ENCODE assay signal across 8 cellular contexts in the genomic region with DNA sequence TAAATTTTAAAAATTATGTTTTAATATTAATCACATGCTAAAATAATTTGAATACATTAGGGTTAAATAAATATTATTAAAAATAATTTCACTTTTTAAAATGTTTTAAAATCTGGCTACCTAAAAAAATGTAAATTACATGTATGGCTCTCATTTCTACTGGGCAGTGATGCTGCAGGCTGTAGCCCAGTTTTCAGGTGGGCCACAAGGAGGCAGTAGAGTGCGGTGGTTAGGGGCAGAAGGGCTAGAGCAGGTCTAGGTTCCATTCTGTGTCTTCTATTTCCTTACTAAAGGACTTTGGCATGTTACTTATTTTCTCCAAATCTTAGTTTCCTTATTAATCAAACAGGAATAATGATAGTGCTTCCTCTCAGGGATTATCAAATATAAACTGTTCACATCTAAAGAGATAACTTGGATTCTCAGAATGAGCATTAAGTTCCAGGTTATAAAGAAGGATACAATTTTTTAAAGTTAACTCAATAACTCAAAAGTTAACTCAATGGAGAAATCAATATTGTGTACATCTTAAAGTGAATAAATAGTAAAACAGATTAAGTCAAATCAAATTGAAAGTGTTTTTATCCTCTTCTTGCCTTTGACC. TPM values are rescaled to one million over a fixed set of nuclear protein-coding genes. Genes with fewer than 3 reads are reported as not detected.
DNase-seq lines count a peak whose midpoint lies in the region; ATAC-seq and TF ChIP-seq lines count a peak whose summit lies in the region.

No MANE protein-coding gene starts in this region.

- no peak for TF ChIP-seq POLR2A in spleen (IDR thresholded peaks at IDR 0.05)

- TF ChIP-seq CTCF in hepatocyte (IDR thresholded peaks at IDR 0.05; ENCODE audit: poor library complexity) (peak; percentile 85), spleen (IDR thresholded peaks at IDR 0.05 in 8 of 11, conservative IDR thresholded peaks at IDR 0.05 in 3 of 11) (peak; percentile 60 to 88 (median 80))

- H2AFZ ChIP-seq in hepatocyte: no peak overlapping the region

- H3K4me3 ChIP-seq in hepatocyte: no peak overlapping the region
- H3K4me3 ChIP-seq in spleen: no peak overlapping the region

- ATAC-seq in GM21737 (IDR thresholded peaks at IDR 0.05; ENCODE audit: unreplicated experiment): peak; percentile 88

- H3K36me3 ChIP-seq in hepatocyte (replicated peaks; ENCODE audit: insufficient read depth, low read depth): no peaks in the 10 kb centered on the region
- peaks cover 0 to 20% (median 2%) of the 10 kb centered on the region in 6 donors for H3K36me3 ChIP-seq in spleen

- intact Hi-C loops in spleen (cut with DNase I; ENCODE audit: low total_unique reads): loop anchor here (10.0 kb wide), 1 partner anchor 1252 kb away; no protein-coding TSS in a partner anchor

- no peaks in the 10 kb centered on the region for H3K79me2 ChIP-seq in hepatocyte

- DNase-seq in EL: peak; percentile 31
- peak; percentile 47 for DNase-seq in M059J (ENCODE audit: low read depth)
- DNase-seq in T follicular helper cell (ENCODE audit: low read depth): peak; percentile 42
- DNase-seq in amygdala (lab: John Stamatoyannopoulos, UW): peak in 36 of 56 donors; percentile 0 to 56 (median 14)
- DNase-seq in hepatocyte (ENCODE audit: low spot score): peak; percentile 78
- DNase-seq in spleen: peak; percentile 87
- no peak for DNase-seq in DMS79 treated with DMSO at 0.1 percent for 48 hours (lab: John Stamatoyannopoulos, UW)

- WGBS in hepatocyte (ENCODE audit: low lambda C conversion rate, missing lambda C conversion rate): 10% methylated on average over 1 of the region's 1 CpG
- 8 to 18% (median 12%) methylated on average over 1 of the region's 1 CpG for WGBS in spleen, 5 donors

- H3K27me3 ChIP-seq in hepatocyte: no peaks in the 10 kb centered on the region
- H3K27me3 ChIP-seq in spleen (replicated peaks in 1 of 7): no peaks in the 10 kb centered on the region

- H3K9me3 ChIP-seq in hepatocyte (ENCODE audit: low read depth) (no peaks in the 10 kb centered on the region), spleen (no peaks in the 10 kb centered on the region)

- H3K4me1 ChIP-seq in hepatocyte (ENCODE audit: insufficient read depth) (no peaks in the 10 kb centered on the region), spleen (peaks cover 0 to 34% (median 14%) of the 10 kb centered on the region in 6 donors)

- no peak overlapping the region for H3K4me2 ChIP-seq in hepatocyte

- no peaks in the 10 kb centered on the region for H3K9me2 ChIP-seq in hepatocyte (replicated peaks; ENCODE audit: insufficient read depth)

- H3K27ac ChIP-seq in hepatocyte: no peak overlapping the region
- H3K27ac ChIP-seq in spleen: peak overlapping the region in 7 of 8 donors; percentile 48 to 74 (median 65)

- no peaks in the 10 kb centered on the region for H4K20me1 ChIP-seq in hepatocyte (ENCODE audit: insufficient read depth, poor library complexity, severe bottlenecking)

RNA-seq across cellular contexts. Expression of a gene that starts 54.9 kb away (rescaled TPM):
- total RNA-seq in M059J (2014; rRNA removed; shearing (Covaris generic)): not detected in 2 replicates
- 0.12 and 0.53 TPM in 2 replicates for total RNA-seq in hepatocyte
- not detected in 2 replicates for polyA plus RNA-seq in hepatocyte
- 1 to 10 TPM; 1.6 to 5.7 (median 3.2) TPM for total RNA-seq in spleen
- under 1 TPM; 0.03 to 0.32 (median 0.20) TPM for polyA plus RNA-seq in spleen
